In genomic region chr7:23377134-23377533, GRCh38 we compare ENCODE assay signal across 16 cellular contexts.
A peak's percentile ranks its signal among the peaks of the same experiment; 100 is the strongest.
DNase-seq lines count a peak whose midpoint lies in the region; ATAC-seq and TF ChIP-seq lines count a peak whose summit lies in the region.
"Had no signal": no experiment of that assay in that cellular context is flagged by ENCODE, and none has a peak within 500 bp of the region (broad histone marks: within the 10 kb centered on the region; RNA-seq: fewer than 3 reads in every experiment).

No MANE protein-coding gene starts in this region.

- peak overlapping the region; percentile 9; the same call in 1 of the 2 replicates for H3K18ac ChIP-seq in IMR-90 (ENCODE audit: low read depth, low read length)

- DNase-seq in EL = peak; percentile 44
- peak; percentile 74 for DNase-seq in IMR-90
- DNase-seq in activated naive CD8-positive, alpha-beta T cell treated with anti-CD3 and anti-CD28 coated beads for 36 hours = no peak
- peak; percentile 77 for DNase-seq in iris pigment epithelial cell (ENCODE audit: low read depth)
- DNase-seq in adrenal gland = no peak
- no peak for DNase-seq in NCI-H82 treated with DMSO at 0.1 percent for 48 hours (lab: John Stamatoyannopoulos, UW; ENCODE audit: unreplicated experiment)
- DNase-seq in NCI-H510A (lab: John Stamatoyannopoulos, UW) = no peak
- DNase-seq: activated CD4-positive, CD25-positive, alpha-beta regulatory T cell treated with anti-CD3 and anti-CD28 coated beads, Interleukin-2, amount 50 U/mL, for 72 hours; activated effector memory CD4-positive, alpha-beta T cell treated with anti-CD3 and anti-CD28 coated beads, Interleukin-2, amount 50 U/mL, for 16 hours; caudate nucleus; CD4-positive, alpha-beta memory T cell; NCI-H1694; SK-N-SH; stimulated activated CD4-positive, alpha-beta T cell treated with anti-CD3 and anti-CD28 coated beads, Interleukin-15, amount 100 ng/mL, for 24 hours had no signal

- BruUV-seq in IMR-90 (replicated peaks; lab: Mats Ljungman, UMichigan) = no TSS peak

- H4K5ac ChIP-seq in IMR-90 (ENCODE audit: low read depth, low read length) = no peak overlapping the region

- H2AK5ac ChIP-seq in IMR-90 (ENCODE audit: low read depth, low read length) = no peak overlapping the region

- no peak overlapping the region for H2BK120ac ChIP-seq in IMR-90 (ENCODE audit: low read depth, low read length)

- peak overlapping the region; percentile 56 for H3K27ac Mint-ChIP-seq in activated naive CD8-positive, alpha-beta T cell treated with anti-CD3 and anti-CD28 coated beads for 36 hours

- H3K36me3 ChIP-seq in IMR-90 (ENCODE audit: control insufficient read depth, insufficient read depth, low read length) (peaks cover 5% of the 10 kb centered on the region), adrenal gland (replicated peaks in 1 of 2) (no peaks in the 10 kb centered on the region)
- H3K36me3 ChIP-seq: tibial nerve had no signal

- H3K4me1 Mint-ChIP-seq in activated naive CD8-positive, alpha-beta T cell treated with anti-CD3 and anti-CD28 coated beads for 36 hours = peaks cover 39% of the 10 kb centered on the region

- no peak overlapping the region for H2BK15ac ChIP-seq in IMR-90 (ENCODE audit: low read depth, low read length)

- in situ Hi-C loops in IMR-90 (cut with MboI; ENCODE audit: low sequenced_read_pairs) = no loop called here

- H3K36me3 Mint-ChIP-seq in activated naive CD8-positive, alpha-beta T cell treated with anti-CD3 and anti-CD28 coated beads for 36 hours = peaks cover 1% of the 10 kb centered on the region
- H3K36me3 Mint-ChIP-seq: CD4-positive, alpha-beta memory T cell had no signal

- H4K91ac ChIP-seq in IMR-90 (ENCODE audit: insufficient read depth, low read depth, low read length) = no peak overlapping the region

- no peak for TF ChIP-seq CTCF in IMR-90 (conservative IDR thresholded peaks at IDR 0.05; ENCODE audit: low read depth, low read length)
- TF ChIP-seq CTCF in adrenal gland (IDR thresholded peaks at IDR 0.05) = no peak

- POLR2A ChIA-PET in IMR-90 (lab: Charles Lee; ENCODE audit: unreplicated experiment) = no interaction called here

- no peak overlapping the region for H3K4me3 Mint-ChIP-seq in activated naive CD8-positive, alpha-beta T cell treated with anti-CD3 and anti-CD28 coated beads for 36 hours
- H3K4me3 Mint-ChIP-seq: CD4-positive, alpha-beta memory T cell had no signal

- H3K56ac ChIP-seq in IMR-90 (ENCODE audit: extremely low read depth, insufficient read depth, low read length) = no peak overlapping the region

- ATAC-seq in IMR-90 (ENCODE audit: low read depth) = no peak; the same call in 1 of the 2 replicates
- no peak for ATAC-seq in GM19397 (IDR thresholded peaks at IDR 0.05; ENCODE audit: unreplicated experiment)

- peaks cover 3% of the 10 kb centered on the region for H3K27me3 Mint-ChIP-seq in activated naive CD8-positive, alpha-beta T cell treated with anti-CD3 and anti-CD28 coated beads for 36 hours

- no peaks in the 10 kb centered on the region for H3K27me3 ChIP-seq in IMR-90 (ENCODE audit: control insufficient read depth, insufficient read depth, low read length)
- H3K27me3 ChIP-seq in adrenal gland = no peaks in the 10 kb centered on the region
- H3K27me3 ChIP-seq: tibial nerve had no signal

- TF ChIP-seq RAD21 in IMR-90 (IDR thresholded peaks at IDR 0.05; ENCODE audit: low read length) = no peak

- H3K9me3 Mint-ChIP-seq in activated naive CD8-positive, alpha-beta T cell treated with anti-CD3 and anti-CD28 coated beads for 36 hours = peaks cover 9% of the 10 kb centered on the region
- H3K9me3 Mint-ChIP-seq: CD4-positive, alpha-beta memory T cell had no signal

- no peak overlapping the region for H3K4ac ChIP-seq in IMR-90 (ENCODE audit: low read depth, low read length)

- TF ChIP-seq POLR2A in IMR-90 (IDR thresholded peaks at IDR 0.05; ENCODE audit: low read depth, low read length) (no peak), adrenal gland (IDR thresholded peaks at IDR 0.05) (no peak)

- H3K9ac ChIP-seq in IMR-90 (ENCODE audit: low read depth, low read length) = no peak overlapping the region
- H3K9ac ChIP-seq: SK-N-SH had no signal

- peak overlapping the region; percentile 64 for H2BK5ac ChIP-seq in IMR-90 (ENCODE audit: low read depth, low read length, poor library complexity, severe bottlenecking)

- H2BK20ac ChIP-seq in IMR-90 (ENCODE audit: low read depth, low read length) = no peak overlapping the region

- intact Hi-C loops in IMR-90 (cut with micrococcal nuclease) = no loop called here
- intact Hi-C loops in adrenal gland (cut with DNase I) = no loop called here

- peaks cover 20% of the 10 kb centered on the region for H3K9me1 ChIP-seq in IMR-90 (ENCODE audit: insufficient read depth, low read length)

- CTCF ChIA-PET in IMR-90 (lab: Yijun Ruan, JAX) = no interaction called here

- no peak overlapping the region for H4K8ac ChIP-seq in IMR-90 (ENCODE audit: low read depth in 2 of 2, low read length in 2 of 2)

- H3K79me1 ChIP-seq in IMR-90 (ENCODE audit: low read depth in 1 of 2, low read length in 2 of 2) = peaks cover 53 to 86% of the 10 kb centered on the region in 2 experiments

- no peak overlapping the region for H3K14ac ChIP-seq in IMR-90 (replicated peaks; ENCODE audit: low read depth, low read length)

- no peak overlapping the region for H3K23ac ChIP-seq in IMR-90 (ENCODE audit: low read depth, low read length)

- H2AFZ ChIP-seq in IMR-90 (replicated peaks; ENCODE audit: low read length, poor library complexity) = no peak overlapping the region

- H3K4me2 ChIP-seq in IMR-90 (ENCODE audit: low read depth, low read length) = no peak overlapping the region
- H3K4me2 ChIP-seq: SK-N-SH had no signal

- dilution Hi-C loops in IMR-90 (cut with HindIII; ENCODE audit: low sequenced_read_pairs, unreplicated experiment) = no loop called here

- H3K9me3 ChIP-seq in IMR-90 (ENCODE audit: control insufficient read depth, insufficient read depth, low read length) (no peaks in the 10 kb centered on the region), adrenal gland (replicated peaks in 1 of 3) (no peaks in the 10 kb centered on the region)
- H3K9me3 ChIP-seq: SK-N-SH, tibial nerve had no signal

- no peak overlapping the region for H2AK9ac ChIP-seq in IMR-90 (replicated peaks; ENCODE audit: low read depth, low read length, poor library complexity)

- WGBS in IMR-90 (ENCODE audit: extremely low coverage in 2 of 2, insufficient read length in 1 of 2), 2 experiments = 100% methylated on average over 1 of the region's 3 CpGs; no CpG with 5 or more reads in 1 of the 2 experiments
- 70 to 93% (median 83%) methylated on average over 3 of the region's 3 CpGs for WGBS in adrenal gland, 4 donors

- H3K4me3 ChIP-seq in IMR-90 (ENCODE audit: insufficient read depth, low read depth, low read length) (no peak overlapping the region), adrenal gland (no peak overlapping the region)
- H3K4me3 ChIP-seq: tibial nerve had no signal

- peaks cover 13% of the 10 kb centered on the region for H3K4me1 ChIP-seq in IMR-90 (ENCODE audit: control insufficient read depth, insufficient read depth, low read length)
- H3K4me1 ChIP-seq in adrenal gland (replicated peaks in 1 of 2) = no peaks in the 10 kb centered on the region
- H3K4me1 ChIP-seq: tibial nerve had no signal

- H4K20me1 ChIP-seq in IMR-90 (ENCODE audit: insufficient read depth, low read length) = peaks cover 48% of the 10 kb centered on the region

- H3K27ac ChIP-seq in IMR-90 (ENCODE audit: insufficient read depth, low read length) (no peak overlapping the region), adrenal gland (no peak overlapping the region)
- H3K27ac ChIP-seq: tibial nerve had no signal

TF ChIP-seq in IMR-90, 13 proteins besides CTCF, POLR2A, EP300 and RAD21:
- TF ChIP-seq CEBPB (IDR thresholded peaks at IDR 0.05; ENCODE audit: low read depth, low read length) (no peak), FOS (IDR thresholded peaks at IDR 0.05; ENCODE audit: low read depth, low read length) (peak; percentile 18; the same call in 1 of the 2 replicates), BHLHE40 (IDR thresholded peaks at IDR 0.05; ENCODE audit: low read depth, low read length) (0 out of 2 replicates have a peak, but pooled peaks have one; percentile 31)

Comparison
In these comparisons a context has a peak if more than half of its experiments do, and no peak if none do; other contexts are left out.
1. DNase-seq: peak in EL (single experiment), IMR-90 (single experiment) and iris pigment epithelial cell (single experiment); none in activated naive CD8-positive, alpha-beta T cell treated with anti-CD3 and anti-CD28 coated beads for 36 hours (single experiment), adrenal gland (0 of 7), NCI-H82 treated with DMSO at 0.1 percent for 48 hours (single experiment) and NCI-H510A (single experiment).